24 cellular contexts compared by ENCODE assay signal in genomic region chr11:69726019-69726418, GRCh38. TPM values are rescaled to one million over a fixed set of nuclear protein-coding genes. Genes with fewer than 3 reads are reported as not detected.
"Had no signal": no experiment of that assay in that cellular context is flagged by ENCODE, and none has a peak within 500 bp of the region (broad histone marks: within the 10 kb centered on the region; RNA-seq: fewer than 3 reads in every experiment).

No MANE protein-coding gene starts in this region.

- H3K4me3 ChIP-seq: ascending aorta, breast epithelium, hepatocyte, mucosa of descending colon, sigmoid colon, spleen, upper lobe of right lung had no signal

- H3K36me3 ChIP-seq: ascending aorta, breast epithelium, sigmoid colon, spleen, upper lobe of right lung had no signal

- H3K4me1 ChIP-seq: ascending aorta, breast epithelium, sigmoid colon, spleen, upper lobe of right lung had no signal

- ATAC-seq: esophagus mucosa, mucosa of descending colon, T-cell, upper lobe of right lung had no signal

- H3K27ac ChIP-seq: ascending aorta, breast epithelium, hepatocyte, sigmoid colon, spleen, upper lobe of right lung had no signal

- DNase-seq: activated CD4-positive, alpha-beta T cell treated with anti-CD3 and anti-CD28 coated beads for 1 hour; activated gamma-delta T cell treated with Interleukin-2 at 50 U/mL for 16 hours; activated T-cell treated with anti-CD3 and anti-CD28 coated beads, Interleukin-2, amount 50 U/mL, for 1 hour; effector memory CD4-positive, alpha-beta T cell; foreskin melanocyte; mucosa of descending colon; nephron progenitor cell; occipital lobe; sigmoid colon; spleen; stimulated activated CD4-positive, alpha-beta T cell treated with anti-CD3 and anti-CD28 coated beads, Interleukin-4, amount 100 ng/mL, for 1 hour; stimulated activated naive CD4-positive, alpha-beta T cell treated with Interleukin-2 at 50 U/mL for 16 hours; T-cell; upper lobe of right lung had no signal

- H3K79me2 ChIP-seq: hepatocyte had no signal

- H3K9me3 ChIP-seq: ascending aorta, breast epithelium, mucosa of descending colon, sigmoid colon, spleen, upper lobe of right lung had no signal

- H2AFZ ChIP-seq: hepatocyte had no signal

- H3K27me3 ChIP-seq: ascending aorta, hepatocyte had no signal

- H3K4me2 ChIP-seq: hepatocyte had no signal

RNA-seq across cellular contexts. Expression of gene FGF19, which starts 22.2 kb away (rescaled TPM):
- total RNA-seq: ascending aorta, breast epithelium, dermis microvascular lymphatic vessel endothelial cell, endothelial cell of umbilical vein, esophagus mucosa, liver, mucosa of descending colon, occipital lobe, posterior vena cava, renal cortical epithelial cell, sigmoid colon, spleen, upper lobe of right lung had no signal
- polyA plus RNA-seq: adipose tissue, hepatocyte, sigmoid colon, spleen had no signal

RNA-seq across cellular contexts. Expression of gene FGF4, which starts 49.1 kb away (rescaled TPM):
- total RNA-seq: ascending aorta, breast epithelium, dermis microvascular lymphatic vessel endothelial cell, endothelial cell of umbilical vein, esophagus mucosa, hepatocyte, liver, mucosa of descending colon, occipital lobe, posterior vena cava, renal cortical epithelial cell, sigmoid colon, spleen, T-cell, upper lobe of right lung had no signal
- polyA plus RNA-seq: adipose tissue, endothelial cell of umbilical vein, hepatocyte, liver, sigmoid colon, spleen had no signal
